Comparison of ENCODE assay signal across 20 cellular contexts in genomic region chr14:30125322-30125944, GRCh38.
"Had no signal": no experiment of that assay in that cellular context is flagged by ENCODE, and none has a peak within 500 bp of the region (broad histone marks: within the 10 kb centered on the region; RNA-seq: fewer than 3 reads in every experiment).

No MANE protein-coding gene starts in this region.

- H3K9me3 ChIP-seq: left ventricle myocardium inferior, mucosa of descending colon, right atrium auricular region, transverse colon, vagina had no signal

- H3K27me3 ChIP-seq: foreskin keratinocyte, right atrium auricular region, transverse colon, vagina had no signal

- H3K4me1 ChIP-seq: foreskin keratinocyte, left ventricle myocardium inferior, right atrium auricular region, transverse colon, vagina had no signal

- H3K27ac ChIP-seq: foreskin keratinocyte, left ventricle myocardium inferior, right atrium auricular region, transverse colon, vagina had no signal

- H3K4me3 ChIP-seq: left ventricle myocardium inferior, mucosa of descending colon, right atrium auricular region, smooth muscle cell, transverse colon, vagina had no signal

- DNase-seq: activated CD4-positive, alpha-beta T cell treated with anti-CD3 and anti-CD28 coated beads, Interleukin-2, amount 50 U/mL, for 1 hour; activated CD8-positive, alpha-beta memory T cell treated with anti-CD3 and anti-CD28 coated beads for 24 hours; activated gamma-delta T cell treated with Interleukin-2 at 50 U/mL for 16 hours; anterior cingulate cortex; cerebellar nuclear complex; effector memory CD4-positive, alpha-beta T cell; left ventricle myocardium inferior; mucosa of descending colon; natural killer cell; posterior cingulate gyrus; stimulated activated CD4-positive, alpha-beta T cell treated with anti-CD3 and anti-CD28 coated beads, Interleukin-4, amount 100 ng/mL, for 4 hours; stimulated activated CD8-positive, alpha-beta memory T cell treated with anti-CD3 and anti-CD28 coated beads, Interleukin-4, amount 100 ng/mL, for 48 hours; stimulated activated naive CD4-positive, alpha-beta T cell treated with Interleukin-2 at 50 U/mL for 16 hours; substantia nigra; transverse colon had no signal

- H3K36me3 ChIP-seq: left ventricle myocardium inferior, right atrium auricular region, transverse colon, vagina had no signal

- ATAC-seq: activated CD4-positive, CD25-positive, alpha-beta regulatory T cell treated with anti-CD3 and anti-CD28 coated beads, Interleukin-2, amount 50 U/mL, for 24 hours; foreskin keratinocyte; mucosa of descending colon; natural killer cell had no signal

- H3K4me2 ChIP-seq: smooth muscle cell had no signal
